In the genomic region with DNA sequence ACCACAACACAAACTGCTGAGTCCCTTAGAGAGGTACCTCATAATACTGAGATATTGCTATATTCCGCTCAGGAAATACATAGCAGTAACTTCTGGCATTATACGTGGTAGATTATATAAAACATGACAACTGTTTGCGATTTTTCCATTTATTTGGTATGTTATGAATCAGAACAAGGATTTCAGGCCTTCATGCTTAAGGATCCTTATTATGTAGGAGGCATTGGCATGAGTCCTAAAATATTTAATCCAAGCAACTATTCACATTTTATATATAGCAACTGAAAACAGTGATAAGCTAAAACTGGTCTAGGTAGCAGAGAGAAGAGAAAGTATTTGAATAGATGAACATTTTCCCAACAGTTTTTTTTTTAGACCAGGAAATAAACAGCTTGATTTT, we compare ENCODE assay signal across 13 cellular contexts.
"Had no signal": no experiment of that assay in that cellular context is flagged by ENCODE, and none has a peak within 500 bp of the region (broad histone marks: within the 10 kb centered on the region; RNA-seq: fewer than 3 reads in every experiment).

No MANE protein-coding gene starts in this region.

- H3K36me3 ChIP-seq: breast epithelium, neutrophil, uterus had no signal

- ATAC-seq: activated CD8-positive, alpha-beta T cell treated with anti-CD3 and anti-CD28 coated beads, Interleukin-2, amount 10 ng/mL, durations not matched to agents 7 days and 5 days; activated T-helper 17 cell treated with anti-CD3 and anti-CD28 coated beads, Interleukin-2, amount 50 U/mL, for 72 hours; naive thymus-derived CD4-positive, alpha-beta T cell; sciatic nerve had no signal

- H3K27me3 ChIP-seq: breast epithelium, neutrophil, uterus had no signal

- H3K9me3 ChIP-seq: breast epithelium, neutrophil, uterus had no signal

- H3K4me1 ChIP-seq: breast epithelium, uterus had no signal

- H3K27ac ChIP-seq: breast epithelium, neutrophil, uterus had no signal

- H3K4me3 ChIP-seq: breast epithelium, lung, uterus had no signal

- DNase-seq: activated CD4-positive, alpha-beta T cell treated with anti-CD3 and anti-CD28 coated beads for 4 hours; activated CD8-positive, alpha-beta T cell treated with anti-CD3 and anti-CD28 coated beads, Interleukin-2, amount 10 ng/mL, durations not matched to agents 7 days and 5 days; activated naive CD4-positive, alpha-beta T cell treated with anti-CD3 and anti-CD28 coated beads for 36 hours; effector CD8-positive, alpha-beta T cell; naive thymus-derived CD4-positive, alpha-beta T cell; stimulated activated CD4-positive, alpha-beta T cell treated with anti-CD3 and anti-CD28 coated beads, Interleukin-4, amount 100 ng/mL, for 1 hour; T-helper 1 cell; uterus had no signal
